ENCODE assay signal across 10 cellular contexts in genomic region chr20:23399568-23400241, GRCh38. TPM values are rescaled to one million over a fixed set of nuclear protein-coding genes. Genes with fewer than 3 reads are reported as not detected.
DNase-seq lines count a peak whose midpoint lies in the region; ATAC-seq and TF ChIP-seq lines count a peak whose summit lies in the region.
"Had no signal": no experiment of that assay in that cellular context is flagged by ENCODE, and none has a peak within 500 bp of the region (broad histone marks: within the 10 kb centered on the region; RNA-seq: fewer than 3 reads in every experiment).

No MANE protein-coding gene starts in this region.

- peaks cover 15% of the 10 kb centered on the region for H3K36me3 Mint-ChIP-seq in activated T-cell treated with anti-CD3 and anti-CD28 coated beads, Interleukin-2, amount 50 U/mL, for 4 hours (ENCODE audit: insufficient read depth)
- peaks cover 28% of the 10 kb centered on the region for H3K36me3 Mint-ChIP-seq in activated naive CD8-positive, alpha-beta T cell treated with anti-CD3 and anti-CD28 coated beads for 36 hours
- H3K36me3 Mint-ChIP-seq in stimulated activated memory B cell treated with anti-CD40 and anti-IgM and Interleukin-4, amounts not matched to agents 10 μg/mL and 1 μg/mL and 100 μg/mL, for 72 hours, result peaks cover 13% of the 10 kb centered on the region

- peak overlapping the region; percentile 64 for H3K27ac Mint-ChIP-seq in activated naive CD8-positive, alpha-beta T cell treated with anti-CD3 and anti-CD28 coated beads for 36 hours
- peak overlapping the region; percentile 25 for H3K27ac Mint-ChIP-seq in stimulated activated memory B cell treated with anti-CD40 and anti-IgM and Interleukin-4, amounts not matched to agents 10 μg/mL and 1 μg/mL and 100 μg/mL, for 72 hours

- 73 to 74% methylated on average over 6 of the region's 6 CpGs for WGBS in lower leg skin, 2 donors

- H3K27me3 Mint-ChIP-seq in activated T-cell treated with anti-CD3 and anti-CD28 coated beads, Interleukin-2, amount 50 U/mL, for 4 hours (ENCODE audit: low read depth), result no peaks in the 10 kb centered on the region
- H3K27me3 Mint-ChIP-seq in activated naive CD8-positive, alpha-beta T cell treated with anti-CD3 and anti-CD28 coated beads for 36 hours, result no peaks in the 10 kb centered on the region
- H3K27me3 Mint-ChIP-seq in stimulated activated memory B cell treated with anti-CD40 and anti-IgM and Interleukin-4, amounts not matched to agents 10 μg/mL and 1 μg/mL and 100 μg/mL, for 72 hours, result no peaks in the 10 kb centered on the region

- no peak for TF ChIP-seq CTCF in lower leg skin (IDR thresholded peaks at IDR 0.05)

- H3K4me3 Mint-ChIP-seq in activated T-cell treated with anti-CD3 and anti-CD28 coated beads, Interleukin-2, amount 50 U/mL, for 4 hours, result no peak overlapping the region
- H3K4me3 Mint-ChIP-seq in activated naive CD8-positive, alpha-beta T cell treated with anti-CD3 and anti-CD28 coated beads for 36 hours, result no peak overlapping the region
- H3K4me3 Mint-ChIP-seq in stimulated activated memory B cell treated with anti-CD40 and anti-IgM and Interleukin-4, amounts not matched to agents 10 μg/mL and 1 μg/mL and 100 μg/mL, for 72 hours, result no peak overlapping the region

- DNase-seq in activated T-cell treated with anti-CD3 and anti-CD28 coated beads, Interleukin-2, amount 50 U/mL, for 4 hours, result no peak
- DNase-seq in activated T-cell treated with anti-CD3 and anti-CD28 coated beads for 4 hours (no peak), islet precursor cell (no peak), lower leg skin (ENCODE audit: low spot score in 2 of 2) (no peak), NCI-H1048 (lab: John Stamatoyannopoulos, UW) (no peak)
- peak; percentile 12 for DNase-seq in activated naive CD8-positive, alpha-beta T cell treated with anti-CD3 and anti-CD28 coated beads for 36 hours
- DNase-seq: foreskin melanocyte had no signal

- intact Hi-C loops in lower leg skin (cut with DNase I; ENCODE audit: low total_unique reads), result no loop called here

- no peak overlapping the region for H3K4me3 ChIP-seq in lower leg skin (ENCODE audit: low read depth, poor library complexity, severe bottlenecking)

- peaks cover 28% of the 10 kb centered on the region for H3K4me1 Mint-ChIP-seq in activated T-cell treated with anti-CD3 and anti-CD28 coated beads, Interleukin-2, amount 50 U/mL, for 4 hours (ENCODE audit: low read depth)
- H3K4me1 Mint-ChIP-seq in activated naive CD8-positive, alpha-beta T cell treated with anti-CD3 and anti-CD28 coated beads for 36 hours, result peaks cover 37% of the 10 kb centered on the region
- peaks cover 8% of the 10 kb centered on the region for H3K4me1 Mint-ChIP-seq in stimulated activated memory B cell treated with anti-CD40 and anti-IgM and Interleukin-4, amounts not matched to agents 10 μg/mL and 1 μg/mL and 100 μg/mL, for 72 hours

- no peak for TF ChIP-seq POLR2A in lower leg skin (IDR thresholded peaks at IDR 0.05)

- ATAC-seq in activated T-cell treated with anti-CD3 and anti-CD28 coated beads, Interleukin-2, amount 50 U/mL, for 4 hours, result peak; percentile 90 to 94
- peak; percentile 48 for ATAC-seq in HG03571 (IDR thresholded peaks at IDR 0.05; ENCODE audit: unreplicated experiment)
- peak; percentile 68 for ATAC-seq in stimulated activated memory B cell treated with anti-CD40 and anti-IgM and Interleukin-4, amounts not matched to agents 10 μg/mL and 1 μg/mL and 100 μg/mL, for 72 hours

- no peaks in the 10 kb centered on the region for H3K9me3 Mint-ChIP-seq in activated T-cell treated with anti-CD3 and anti-CD28 coated beads, Interleukin-2, amount 50 U/mL, for 4 hours
- H3K9me3 Mint-ChIP-seq in activated naive CD8-positive, alpha-beta T cell treated with anti-CD3 and anti-CD28 coated beads for 36 hours, result no peaks in the 10 kb centered on the region
- H3K9me3 Mint-ChIP-seq in stimulated activated memory B cell treated with anti-CD40 and anti-IgM and Interleukin-4, amounts not matched to agents 10 μg/mL and 1 μg/mL and 100 μg/mL, for 72 hours, result no peaks in the 10 kb centered on the region

RNA-seq across cellular contexts. Expression of gene NAPB, which starts 21.6 kb away (rescaled TPM):
- total RNA-seq in activated T-cell treated with anti-CD3 and anti-CD28 coated beads, Interleukin-2, amount 50 U/mL, for 4 hours, result 1 to 10 TPM; 2.5 to 5.2 (median 3.5) TPM
- total RNA-seq in activated naive CD8-positive, alpha-beta T cell treated with anti-CD3 and anti-CD28 coated beads for 36 hours, result 1 to 10 TPM; 6.7 to 7.2 TPM
- total RNA-seq in lower leg skin, result 10 to 100 TPM in 3 of 4 donors, 1 to 10 TPM in 1; 7.9 to 12.4 (median 10.5) TPM

RNA-seq across cellular contexts. Expression of gene GZF1, which starts 37.7 kb away (rescaled TPM):
- total RNA-seq in activated T-cell treated with anti-CD3 and anti-CD28 coated beads, Interleukin-2, amount 50 U/mL, for 4 hours, result 10 to 100 TPM in 2 of 3 donors, 1 to 10 TPM in 1; 8.5 to 10.3 (median 10.2) TPM
- total RNA-seq in activated naive CD8-positive, alpha-beta T cell treated with anti-CD3 and anti-CD28 coated beads for 36 hours, result 10 to 100 TPM; 11.5 to 12.1 TPM
- 10 to 100 TPM in 3 of 4 donors, 1 to 10 TPM in 1; 4.4 to 15.1 (median 13.5) TPM for total RNA-seq in lower leg skin

RNA-seq across cellular contexts. Expression of gene CSTL1, which starts 39.8 kb away (rescaled TPM):
- not detected for total RNA-seq in activated T-cell treated with anti-CD3 and anti-CD28 coated beads, Interleukin-2, amount 50 U/mL, for 4 hours
- not detected for total RNA-seq in activated naive CD8-positive, alpha-beta T cell treated with anti-CD3 and anti-CD28 coated beads for 36 hours
- not detected for total RNA-seq in lower leg skin
- total RNA-seq: T-helper 2 cell treated with Interferon-gamma antibody and Interleukin-4, amounts not matched to agents 100 ng/mL and 5 ng/mL, for 36 hours had no signal

RNA-seq across cellular contexts. Expression of gene NXT1, which starts 49.1 kb away (rescaled TPM):
- total RNA-seq in activated T-cell treated with anti-CD3 and anti-CD28 coated beads, Interleukin-2, amount 50 U/mL, for 4 hours, result 10 to 100 TPM; 66.8 to 79.7 (median 75.9) TPM
- 10 to 100 TPM; 53.5 to 55.9 TPM for total RNA-seq in activated naive CD8-positive, alpha-beta T cell treated with anti-CD3 and anti-CD28 coated beads for 36 hours
- total RNA-seq in lower leg skin, result 10 to 100 TPM; 29.2 to 40.2 (median 35.1) TPM

RNA-seq across cellular contexts. Expression of gene CST11, which starts 53.0 kb away (rescaled TPM):
- not detected for total RNA-seq in activated T-cell treated with anti-CD3 and anti-CD28 coated beads, Interleukin-2, amount 50 U/mL, for 4 hours
- total RNA-seq in activated naive CD8-positive, alpha-beta T cell treated with anti-CD3 and anti-CD28 coated beads for 36 hours, result not detected
- total RNA-seq in lower leg skin, result not detected
- total RNA-seq: T-helper 2 cell treated with Interferon-gamma antibody and Interleukin-4, amounts not matched to agents 100 ng/mL and 5 ng/mL, for 36 hours had no signal
